ENCODE assay signal across 25 cellular contexts in the genomic region with DNA sequence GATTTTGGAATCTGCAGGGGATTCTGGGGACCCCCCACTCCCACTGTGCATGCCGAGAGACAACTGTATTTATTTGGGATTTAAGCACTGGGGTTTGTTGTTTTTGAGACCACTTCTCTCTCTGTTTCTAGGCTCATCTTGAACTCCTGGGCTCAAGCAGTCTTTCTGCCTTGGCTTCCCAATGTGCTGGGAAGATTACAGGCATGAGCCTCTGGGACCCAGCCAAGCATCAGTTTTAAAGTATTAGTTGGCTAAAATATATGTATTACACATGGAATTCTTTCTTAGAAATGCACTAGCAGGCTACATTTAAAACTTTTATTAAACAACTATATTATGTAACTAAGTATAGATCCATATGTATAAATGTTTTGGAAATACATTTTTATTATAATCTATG.
"Had no signal": no experiment of that assay in that cellular context is flagged by ENCODE, and none has a peak within 500 bp of the region (broad histone marks: within the 10 kb centered on the region; RNA-seq: fewer than 3 reads in every experiment).

No MANE protein-coding gene starts in this region.

- H3K27me3 Mint-ChIP-seq: activated CD4-positive, alpha-beta memory T cell treated with anti-CD3 and anti-CD28 coated beads for 36 hours; activated naive CD8-positive, alpha-beta T cell treated with anti-CD3 and anti-CD28 coated beads, Interleukin-2, amount 50 U/mL, for 24 hours; progenitor cell of endocrine pancreas; stimulated activated naive B cell treated with anti-CD40 and anti-IgM and Interleukin-4, amounts not matched to agents 10 μg/mL and 1 μg/mL and 100 μg/mL, for 72 hours had no signal

- H3K27me3 ChIP-seq: body of pancreas, gastroesophageal sphincter, heart left ventricle, transverse colon had no signal

- H3K4me3 ChIP-seq: body of pancreas, gastroesophageal sphincter, heart left ventricle, transverse colon had no signal

- H3K4me3 Mint-ChIP-seq: activated CD4-positive, alpha-beta memory T cell treated with anti-CD3 and anti-CD28 coated beads for 36 hours; activated naive CD8-positive, alpha-beta T cell treated with anti-CD3 and anti-CD28 coated beads, Interleukin-2, amount 50 U/mL, for 24 hours; activated T-cell treated with anti-CD3 and anti-CD28 coated beads, Interleukin-2, amount 50 U/mL, for 72 hours; stimulated activated naive B cell treated with anti-CD40 and anti-IgM and Interleukin-4, amounts not matched to agents 10 μg/mL and 1 μg/mL and 100 μg/mL, for 72 hours; T-helper 1 cell treated with Interleukin-12 subunit alpha and Interleukin-12 subunit beta and Interleukin-4 antibody, amounts not matched to agents 30 μg/mL and 1 μg/mL, for 36 hours had no signal

- H3K9me3 Mint-ChIP-seq: activated CD4-positive, alpha-beta memory T cell treated with anti-CD3 and anti-CD28 coated beads for 36 hours; activated naive CD8-positive, alpha-beta T cell treated with anti-CD3 and anti-CD28 coated beads, Interleukin-2, amount 50 U/mL, for 24 hours; activated T-cell treated with anti-CD3 and anti-CD28 coated beads, Interleukin-2, amount 50 U/mL, for 72 hours; stimulated activated naive B cell treated with anti-CD40 and anti-IgM and Interleukin-4, amounts not matched to agents 10 μg/mL and 1 μg/mL and 100 μg/mL, for 72 hours; T-helper 1 cell treated with Interleukin-12 subunit alpha and Interleukin-12 subunit beta and Interleukin-4 antibody, amounts not matched to agents 30 μg/mL and 1 μg/mL, for 36 hours had no signal

- H3K4me1 ChIP-seq: body of pancreas had no signal

- ATAC-seq: activated naive CD8-positive, alpha-beta T cell treated with anti-CD3 and anti-CD28 coated beads, Interleukin-2, amount 50 U/mL, for 24 hours; activated T-cell treated with anti-CD3 and anti-CD28 coated beads, Interleukin-2, amount 50 U/mL, for 72 hours; body of pancreas; esophagus mucosa; gastroesophageal sphincter; heart left ventricle; left cardiac atrium; stimulated activated naive B cell treated with anti-CD40 and anti-IgM and Interleukin-4, amounts not matched to agents 10 μg/mL and 1 μg/mL and 100 μg/mL, for 72 hours had no signal

- H3K4me1 Mint-ChIP-seq: activated naive CD8-positive, alpha-beta T cell treated with anti-CD3 and anti-CD28 coated beads, Interleukin-2, amount 50 U/mL, for 24 hours; stimulated activated naive B cell treated with anti-CD40 and anti-IgM and Interleukin-4, amounts not matched to agents 10 μg/mL and 1 μg/mL and 100 μg/mL, for 72 hours had no signal

- FAIRE-seq: endothelial cell of umbilical vein, urothelium cell line had no signal

- DNase-seq: activated CD4-positive, alpha-beta memory T cell treated with anti-CD3 and anti-CD28 coated beads for 36 hours; activated CD4-positive, alpha-beta T cell treated with anti-CD3 and anti-CD28 coated beads for 48 hours; activated CD4-positive, CD25-positive, alpha-beta regulatory T cell; activated effector memory CD4-positive, alpha-beta T cell treated with Interleukin-2 at 50 U/mL for 16 hours; activated naive CD4-positive, alpha-beta T cell treated with anti-CD3 and anti-CD28 coated beads, Interleukin-2, amount 50 U/mL, for 16 hours; activated naive CD8-positive, alpha-beta T cell treated with anti-CD3 and anti-CD28 coated beads, Interleukin-2, amount 50 U/mL, for 24 hours; activated T-cell treated with anti-CD3 and anti-CD28 coated beads, Interleukin-2, amount 50 U/mL, for 72 hours; anterior cingulate cortex; body of pancreas; dermis blood vessel endothelial cell; effector CD8-positive, alpha-beta T cell; heart left ventricle; islet precursor cell; left cardiac atrium; retina; stimulated activated CD4-positive, alpha-beta T cell treated with anti-CD3 and anti-CD28 coated beads, Interleukin-2, amount 100 ng/mL, for 48 hours; stimulated activated CD8-positive, alpha-beta memory T cell treated with anti-CD3 and anti-CD28 coated beads, Interleukin-4, amount 100 ng/mL, for 48 hours; stimulated activated naive B cell treated with anti-CD40 and anti-IgM and Interleukin-4, amounts not matched to agents 10 μg/mL and 1 μg/mL and 100 μg/mL, for 72 hours; transverse colon had no signal

- H3K27ac ChIP-seq: body of pancreas, gastroesophageal sphincter, heart left ventricle, transverse colon had no signal

- H3K27ac Mint-ChIP-seq: activated CD4-positive, alpha-beta memory T cell treated with anti-CD3 and anti-CD28 coated beads for 36 hours; activated naive CD8-positive, alpha-beta T cell treated with anti-CD3 and anti-CD28 coated beads, Interleukin-2, amount 50 U/mL, for 24 hours; activated T-cell treated with anti-CD3 and anti-CD28 coated beads, Interleukin-2, amount 50 U/mL, for 72 hours; progenitor cell of endocrine pancreas; stimulated activated naive B cell treated with anti-CD40 and anti-IgM and Interleukin-4, amounts not matched to agents 10 μg/mL and 1 μg/mL and 100 μg/mL, for 72 hours; T-helper 1 cell treated with Interleukin-12 subunit alpha and Interleukin-12 subunit beta and Interleukin-4 antibody, amounts not matched to agents 30 μg/mL and 1 μg/mL, for 36 hours had no signal

- H3K9me3 ChIP-seq: body of pancreas, gastroesophageal sphincter, heart left ventricle, transverse colon had no signal
